In genomic region chr1:110626890-110627289, GRCh38 we compare ENCODE assay signal across 14 cellular contexts. TPM values are rescaled to one million over a fixed set of nuclear protein-coding genes. Genes with fewer than 3 reads are reported as not detected.
"Had no signal": no experiment of that assay in that cellular context is flagged by ENCODE, and none has a peak within 500 bp of the region (broad histone marks: within the 10 kb centered on the region; RNA-seq: fewer than 3 reads in every experiment).

No MANE protein-coding gene starts in this region.

- H3K27ac Mint-ChIP-seq: activated T-cell treated with anti-CD3 and anti-CD28 coated beads, Interleukin-2, amount 50 U/mL, for 72 hours had no signal

- DNase-seq: activated T-cell treated with anti-CD3 and anti-CD28 coated beads, Interleukin-2, amount 50 U/mL, for 72 hours; heart left ventricle; mammary epithelial cell; naive thymus-derived CD4-positive, alpha-beta T cell; posterior cingulate gyrus; right cardiac atrium; thyroid gland had no signal

- ATAC-seq: activated T-cell treated with anti-CD3 and anti-CD28 coated beads, Interleukin-2, amount 50 U/mL, for 72 hours; heart left ventricle; left lobe of liver; naive thymus-derived CD4-positive, alpha-beta T cell; right cardiac atrium; SK-N-SH treated with all-trans-retinoic acid at 6 μM for 48 hours had no signal

- FAIRE-seq: astrocyte, colon, endothelial cell of umbilical vein, frontal cortex, islet of Langerhans had no signal

- H3K27me3 Mint-ChIP-seq: naive thymus-derived CD4-positive, alpha-beta T cell had no signal

RNA-seq across cellular contexts. Expression of gene KCNA2, which starts 20.7 kb away (rescaled TPM):
- total RNA-seq: endothelial cell of umbilical vein had no signal

RNA-seq across cellular contexts. Expression of gene KCNA3, which starts 47.9 kb away (rescaled TPM):
- total RNA-seq: endothelial cell of umbilical vein, mammary epithelial cell had no signal
